In the genomic region with DNA sequence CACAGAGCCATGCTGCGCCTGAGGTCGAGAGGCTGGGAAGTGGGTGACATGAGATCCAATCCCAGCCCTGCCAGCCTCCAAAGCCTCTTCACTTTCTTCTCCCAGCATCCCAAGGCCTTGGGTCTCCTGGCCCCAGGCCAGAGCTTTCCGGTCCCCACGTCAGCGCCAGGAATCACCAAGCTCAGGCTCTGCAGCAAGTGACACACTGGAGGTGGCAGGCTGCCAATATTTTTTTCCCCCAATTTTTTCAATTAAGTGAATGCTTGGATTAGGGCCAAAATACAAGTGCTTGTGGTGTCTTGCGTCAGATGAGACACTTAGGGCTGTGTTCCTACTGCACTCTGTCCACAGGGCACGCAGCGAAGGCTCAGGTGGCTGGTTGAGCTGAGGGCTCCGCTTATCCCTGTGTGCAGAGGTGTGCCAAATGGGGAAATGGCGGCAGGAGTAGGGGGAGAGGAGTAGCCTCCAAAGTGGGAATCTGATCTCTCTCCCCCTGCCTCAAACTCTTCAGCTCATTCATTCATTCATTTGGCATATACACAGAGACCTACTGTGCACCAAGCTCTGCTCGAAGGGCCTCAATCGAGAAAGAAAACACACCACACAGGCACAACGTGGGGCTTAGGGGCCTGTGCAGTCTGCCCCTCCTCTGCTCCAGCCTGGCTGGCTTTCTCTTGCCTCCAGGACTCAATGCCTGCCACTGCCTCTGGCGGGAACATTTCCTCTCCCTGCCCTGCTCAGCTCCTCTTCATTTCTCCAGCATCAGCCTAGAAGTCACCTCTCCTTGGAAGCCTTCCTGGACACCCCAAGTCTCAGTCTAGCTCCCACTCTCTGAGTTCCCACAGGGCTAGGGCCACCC, we compare ENCODE assay signal across 1 cellular context.
TF ChIP-seq lines count a peak whose summit lies in the region.

No MANE protein-coding gene starts in this region.

TF ChIP-seq in H1, 55 proteins besides CTCF, POLR2A, EP300 and RAD21:
- TF ChIP-seq JUND (IDR thresholded peaks at IDR 0.05; ENCODE audit: low read length) (no peak), SUZ12 (IDR thresholded peaks at IDR 0.05; ENCODE audit: low read length) (no peak)
